In the genomic region with DNA sequence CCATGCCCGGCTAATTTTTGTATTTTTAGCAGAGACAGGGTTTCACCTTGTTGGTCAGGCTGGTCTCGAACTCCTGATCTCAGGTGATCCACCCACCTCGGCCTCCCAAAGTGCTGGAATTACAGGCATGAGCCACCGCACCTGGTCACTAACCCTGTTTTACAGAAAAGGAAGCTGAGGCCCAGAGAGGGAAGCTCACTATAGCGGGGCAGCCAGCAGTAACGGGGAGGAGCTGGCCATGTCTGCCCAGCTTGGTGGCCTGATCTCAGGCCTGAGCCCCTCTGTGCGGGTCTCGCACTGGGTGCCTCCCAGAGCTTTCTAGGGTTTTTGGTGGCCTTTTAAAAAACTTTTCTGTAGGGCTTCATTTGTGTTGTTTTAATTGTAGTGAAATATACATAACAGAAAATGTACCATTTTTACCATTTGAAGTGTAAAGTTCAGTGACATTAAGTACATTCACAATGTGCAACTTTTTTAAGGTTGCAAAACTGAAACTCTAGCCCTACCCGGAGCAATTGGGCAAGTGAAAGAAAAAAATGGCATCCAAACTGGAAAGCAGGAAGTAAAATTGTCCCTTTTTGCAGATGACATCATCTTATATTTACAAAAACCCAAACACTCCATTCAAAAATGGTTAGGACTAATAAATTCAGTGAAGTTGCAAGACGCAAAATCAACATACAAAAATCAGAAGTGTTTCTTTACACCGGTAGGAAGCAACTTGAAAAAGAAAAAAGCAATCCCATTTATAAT, we compare ENCODE assay signal across 11 cellular contexts. TPM values are rescaled to one million over a fixed set of nuclear protein-coding genes. Genes with fewer than 3 reads are reported as not detected.
DNase-seq lines count a peak whose midpoint lies in the region; ATAC-seq and TF ChIP-seq lines count a peak whose summit lies in the region.
"Had no signal": no experiment of that assay in that cellular context is flagged by ENCODE, and none has a peak within 500 bp of the region (broad histone marks: within the 10 kb centered on the region; RNA-seq: fewer than 3 reads in every experiment).

No MANE protein-coding gene starts in this region.

- no peak overlapping the region for H3K9ac ChIP-seq in mucosa of rectum (ENCODE audit: low read depth in 1 of 2, low read length in 2 of 2)

- H3K27ac Mint-ChIP-seq in CD8-positive, alpha-beta T cell, result peak overlapping the region; percentile 94
- peak overlapping the region; percentile 84 to 97 (median 94) for H3K27ac Mint-ChIP-seq in IgD-negative memory B cell
- H3K27ac Mint-ChIP-seq in activated CD8-positive, alpha-beta T cell treated with anti-CD3 and anti-CD28 coated beads for 36 hours, result peak overlapping the region; percentile 81

- intact Hi-C loops in CD8-positive, alpha-beta T cell (cut with DNase I, micrococcal nuclease), result loop anchor here (1.0 to 10.0 kb wide), 9 partner anchors 15 to 299 kb away; a partner anchor contains a TSS
- intact Hi-C loops in activated CD8-positive, alpha-beta T cell treated with anti-CD3 and anti-CD28 coated beads for 36 hours (cut with micrococcal nuclease), result loop anchor here (5.0 kb wide), 1 partner anchor 189 kb away; no protein-coding TSS in a partner anchor
- intact Hi-C loops in left colon (cut with DNase I, micrococcal nuclease), result no loop called here

- peak overlapping the region; percentile 89 for H3K4me3 Mint-ChIP-seq in CD8-positive, alpha-beta T cell
- H3K4me3 Mint-ChIP-seq in IgD-negative memory B cell, result peak overlapping the region; percentile 91 to 93 (median 92)
- peak overlapping the region; percentile 73 for H3K4me3 Mint-ChIP-seq in activated CD8-positive, alpha-beta T cell treated with anti-CD3 and anti-CD28 coated beads for 36 hours

- POLR2A ChIA-PET in CD8-positive, alpha-beta T cell (lab: Charles Lee), result interaction anchor here (0.6 to 1.6 kb wide), 6 partner anchors 14 to 49 kb away, joined by 3 to 12 read pairs (median 6); a partner anchor contains a TSS
- POLR2A ChIA-PET in activated CD8-positive, alpha-beta T cell treated with anti-CD3 and anti-CD28 coated beads for 36 hours (lab: Charles Lee), result interaction anchor here (0.9 to 1.5 kb wide), 3 partner anchors 8 to 14 kb away, joined by 3 to 4 read pairs (median 4); a partner anchor contains a TSS

- CTCF ChIA-PET in CD8-positive, alpha-beta T cell (lab: Charles Lee), result interaction anchor here (0.7 to 12.4 kb wide), 23 partner anchors 11 to 299 kb away, joined by 3 to 401 read pairs (median 5); a partner anchor contains a TSS
- CTCF ChIA-PET in activated CD8-positive, alpha-beta T cell treated with anti-CD3 and anti-CD28 coated beads for 36 hours (lab: Charles Lee), result interaction anchor here (0.6 to 3.7 kb wide), 25 partner anchors 9 to 340 kb away, joined by 3 to 24 read pairs (median 4); a partner anchor contains a TSS

- H3K27me3 Mint-ChIP-seq in CD8-positive, alpha-beta T cell (ENCODE audit: low read depth), result no peaks in the 10 kb centered on the region
- H3K27me3 Mint-ChIP-seq in IgD-negative memory B cell, result no peaks in the 10 kb centered on the region
- H3K27me3 Mint-ChIP-seq in activated CD8-positive, alpha-beta T cell treated with anti-CD3 and anti-CD28 coated beads for 36 hours, result no peaks in the 10 kb centered on the region

- H3K27ac ChIP-seq in CD8-positive, alpha-beta T cell (ENCODE audit: low read depth, low read length), result peak overlapping the region; percentile 84
- peak overlapping the region; percentile 2 to 56 for H3K27ac ChIP-seq in mucosa of rectum (ENCODE audit: low read depth in 2 of 2, low read length in 2 of 2)

- peaks cover 22% of the 10 kb centered on the region for H3K4me1 ChIP-seq in CD8-positive, alpha-beta T cell (ENCODE audit: insufficient read depth, low read length)
- H3K4me1 ChIP-seq in mucosa of rectum (ENCODE audit: control insufficient read depth in 2 of 2, insufficient read depth in 2 of 2, low read length in 2 of 2), result peaks cover 0 to 3% of the 10 kb centered on the region in 2 donors

- H3K36me3 ChIP-seq in CD8-positive, alpha-beta T cell (ENCODE audit: insufficient read depth, low read length), result no peaks in the 10 kb centered on the region
- H3K36me3 ChIP-seq in mucosa of rectum (ENCODE audit: control insufficient read depth in 2 of 2, insufficient read depth in 2 of 2, low read length in 2 of 2), result no peaks in the 10 kb centered on the region
- H3K36me3 ChIP-seq: heart right ventricle had no signal

- no peak for DNase-seq in CD8-positive, alpha-beta T cell
- no peak for DNase-seq in activated CD8-positive, alpha-beta T cell treated with anti-CD3 and anti-CD28 coated beads for 36 hours
- DNase-seq in left colon, result no peak
- no peak for DNase-seq in effector CD8-positive, alpha-beta T cell (lab: John Stamatoyannopoulos, UW)
- DNase-seq: occipital lobe, T1000 had no signal

- H3K9me3 Mint-ChIP-seq in CD8-positive, alpha-beta T cell, result no peaks in the 10 kb centered on the region
- H3K9me3 Mint-ChIP-seq in IgD-negative memory B cell, result peaks cover 0 to 2% (median 0%) of the 10 kb centered on the region in 3 donors
- H3K9me3 Mint-ChIP-seq in activated CD8-positive, alpha-beta T cell treated with anti-CD3 and anti-CD28 coated beads for 36 hours, result peaks cover 9% of the 10 kb centered on the region

- no peak overlapping the region for H3K4me3 ChIP-seq in CD8-positive, alpha-beta T cell (ENCODE audit: low read depth, low read length)
- H3K4me3 ChIP-seq in mucosa of rectum (ENCODE audit: low read length in 2 of 2), result peak overlapping the region in 1 of 2 donors; percentile 71

- TF ChIP-seq CTCF in CD8-positive, alpha-beta T cell (IDR thresholded peaks at IDR 0.05), result no peak
- TF ChIP-seq CTCF in activated CD8-positive, alpha-beta T cell treated with anti-CD3 and anti-CD28 coated beads for 36 hours (IDR thresholded peaks at IDR 0.05), result no peak

- H3K27me3 ChIP-seq in CD8-positive, alpha-beta T cell (ENCODE audit: insufficient read depth, low read length), result no peaks in the 10 kb centered on the region
- H3K27me3 ChIP-seq in mucosa of rectum (ENCODE audit: control insufficient read depth in 2 of 2, insufficient read depth in 2 of 2, low read length in 2 of 2), result no peaks in the 10 kb centered on the region

- peaks cover 24% of the 10 kb centered on the region for H3K4me1 Mint-ChIP-seq in CD8-positive, alpha-beta T cell (ENCODE audit: low read depth)
- peaks cover 15 to 27% (median 20%) of the 10 kb centered on the region in 3 donors for H3K4me1 Mint-ChIP-seq in IgD-negative memory B cell
- H3K4me1 Mint-ChIP-seq in activated CD8-positive, alpha-beta T cell treated with anti-CD3 and anti-CD28 coated beads for 36 hours (ENCODE audit: low read depth), result peaks cover 28% of the 10 kb centered on the region

- no peaks in the 10 kb centered on the region for H3K36me3 Mint-ChIP-seq in CD8-positive, alpha-beta T cell
- H3K36me3 Mint-ChIP-seq in IgD-negative memory B cell, result peaks cover 2% of the 10 kb centered on the region
- peaks cover 1% of the 10 kb centered on the region for H3K36me3 Mint-ChIP-seq in activated CD8-positive, alpha-beta T cell treated with anti-CD3 and anti-CD28 coated beads for 36 hours (ENCODE audit: low read depth)

- no peak for ATAC-seq in CD8-positive, alpha-beta T cell
- ATAC-seq in activated CD8-positive, alpha-beta T cell treated with anti-CD3 and anti-CD28 coated beads for 36 hours, result no peak
- ATAC-seq in left colon, result no peak
- ATAC-seq in HG03571 (IDR thresholded peaks at IDR 0.05; ENCODE audit: unreplicated experiment), result no peak
- ATAC-seq in HG03025 (IDR thresholded peaks at IDR 0.05; ENCODE audit: low FRiP score, unreplicated experiment), result no peak

- H3K9me3 ChIP-seq in CD8-positive, alpha-beta T cell (ENCODE audit: low read length), result no peaks in the 10 kb centered on the region
- peaks cover 4 to 10% of the 10 kb centered on the region in 2 donors for H3K9me3 ChIP-seq in mucosa of rectum (ENCODE audit: control insufficient read depth in 2 of 2, low read length in 2 of 2)

RNA-seq across cellular contexts. Expression of a gene that starts 14.5 kb away (rescaled TPM):
- 100 to 1,000 TPM; 129 to 143 TPM for total RNA-seq in CD8-positive, alpha-beta T cell
- 70.8 TPM for polyA plus RNA-seq in IgD-negative memory B cell
- total RNA-seq in activated CD8-positive, alpha-beta T cell treated with anti-CD3 and anti-CD28 coated beads for 36 hours, result 10 to 100 TPM; 33.2 to 33.4 TPM
- 10 to 100 TPM in 1 of 2 donors, 1 to 10 TPM in 1; 2.6 to 10.4 TPM for total RNA-seq in left colon

RNA-seq across cellular contexts. Expression of a gene that starts 23.8 kb away (rescaled TPM):
- 100 to 1,000 TPM; 152 to 159 TPM for total RNA-seq in CD8-positive, alpha-beta T cell
- polyA plus RNA-seq in IgD-negative memory B cell, result 1,067 TPM
- total RNA-seq in activated CD8-positive, alpha-beta T cell treated with anti-CD3 and anti-CD28 coated beads for 36 hours, result 100 to 1,000 TPM; 699 to 717 TPM
- total RNA-seq in left colon, result 10 to 100 TPM; 20.9 to 22.6 TPM
- total RNA-seq: occipital lobe had no signal

RNA-seq across cellular contexts. Expression of a gene that starts 55.6 kb away (rescaled TPM):
- 1 to 10 TPM; 2.6 to 3.1 TPM for total RNA-seq in CD8-positive, alpha-beta T cell
- 0.95 TPM for polyA plus RNA-seq in IgD-negative memory B cell
- total RNA-seq in activated CD8-positive, alpha-beta T cell treated with anti-CD3 and anti-CD28 coated beads for 36 hours, result 1 to 10 TPM; 7.9 to 8.5 TPM
- under 1 TPM in 1 of 2 donors, not detected in 1; 0.17 TPM for total RNA-seq in left colon
- total RNA-seq: heart right ventricle, occipital lobe had no signal
- polyA plus RNA-seq: heart right ventricle had no signal

Comparison
In these comparisons a context has a peak if more than half of its experiments do, and no peak if none do; other contexts are left out.
1. RNA of a gene that starts 23.8 kb away (total RNA-seq): 699 to 717 TPM in activated CD8-positive, alpha-beta T cell treated with anti-CD3 and anti-CD28 coated beads for 36 hours and 152 to 159 TPM in CD8-positive, alpha-beta T cell; 20.9 to 22.6 TPM in left colon; every median in the first group is over 4 times any median in the second.
2. intact Hi-C loops: an anchor here in CD8-positive, alpha-beta T cell (1.0 to 10.0 kb wide) and activated CD8-positive, alpha-beta T cell treated with anti-CD3 and anti-CD28 coated beads for 36 hours (5.0 kb wide); none called in left colon.
3. Peak in every context shown above with its lines, with median percentiles within 50 percentile points of each other: H3K27ac Mint-ChIP-seq and H3K4me3 Mint-ChIP-seq.